In the genomic region with DNA sequence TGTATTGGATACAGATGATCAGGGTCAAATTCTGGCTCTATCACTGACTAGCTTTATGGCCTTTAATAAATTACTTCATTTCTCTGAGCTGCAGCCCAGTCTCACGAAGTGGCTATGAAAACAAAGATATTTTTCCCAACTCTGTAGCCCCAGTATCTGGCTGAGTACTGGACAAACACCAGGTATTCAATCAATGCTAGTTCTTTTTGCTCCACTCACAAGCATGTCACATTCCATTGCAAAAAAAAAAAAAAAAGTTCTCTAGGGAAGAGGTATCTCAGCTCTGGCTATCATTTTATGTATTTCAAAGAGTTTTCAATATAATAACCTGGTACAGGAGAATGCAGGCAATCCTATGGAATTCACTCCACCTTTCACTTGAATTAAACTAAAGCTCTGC, we compare ENCODE assay signal across 33 cellular contexts. TPM values are rescaled to one million over a fixed set of nuclear protein-coding genes. Genes with fewer than 3 reads are reported as not detected.
DNase-seq lines count a peak whose midpoint lies in the region; ATAC-seq, FAIRE-seq and TF ChIP-seq lines count a peak whose summit lies in the region.
"Had no signal": no experiment of that assay in that cellular context is flagged by ENCODE, and none has a peak within 500 bp of the region (broad histone marks: within the 10 kb centered on the region; RNA-seq: fewer than 3 reads in every experiment).

No MANE protein-coding gene starts in this region.

- H3K4me3 ChIP-seq in HepG2 (replicated peaks in 1 of 3; ENCODE audit: insufficient read depth in 1 of 3, low read depth in 2 of 3, low read length in 3 of 3) (no peak overlapping the region), right lobe of liver (no peak overlapping the region), ovary (no peak overlapping the region), H7 (ENCODE audit: insufficient read depth, low read depth, low read length) (no peak overlapping the region)
- H3K4me3 ChIP-seq: prostate gland, thoracic aorta, uterus had no signal

- H2AFZ ChIP-seq in HepG2 (ENCODE audit: low read length), result no peak overlapping the region

- H3K4me2 ChIP-seq in HepG2 (ENCODE audit: low read depth, low read length), result peak overlapping the region; percentile 85

- no peak overlapping the region for H3K9ac ChIP-seq in HepG2 (ENCODE audit: insufficient read depth, low read depth, low read length)

- POLR2A ChIA-PET in HepG2 (lab: Yijun Ruan, JAX), result interaction anchor here (1.1 kb wide), 1 partner anchor 78 kb away, joined by 3 read pairs; no protein-coding TSS in a partner anchor
- POLR2A ChIA-PET in naive thymus-derived CD8-positive, alpha-beta T cell (lab: Charles Lee), result no interaction called here

- H4K20me1 ChIP-seq in HepG2 (ENCODE audit: insufficient read depth, low read length), result peaks cover 64% of the 10 kb centered on the region

- no peaks in the 10 kb centered on the region for H3K9me3 Mint-ChIP-seq in activated T-helper 1 cell treated with anti-CD3 and anti-CD28 coated beads, Interleukin-12 subunit alpha, Interleukin-12 subunit beta, Interleukin-2, Interleukin-4 antibody, amounts not matched to agents 30 ng/mL and 10 ng/mL and 1 ng/mL, durations not matched to agents 14 hours and 24 hours and 36 hours
- no peaks in the 10 kb centered on the region for H3K9me3 Mint-ChIP-seq in naive thymus-derived CD8-positive, alpha-beta T cell
- H3K9me3 Mint-ChIP-seq in stimulated activated naive B cell treated with anti-CD40 and anti-IgM and Interleukin-4, amounts not matched to agents 10 μg/mL and 1 μg/mL and 100 μg/mL, for 72 hours, result no peaks in the 10 kb centered on the region
- H3K9me3 Mint-ChIP-seq: activated T-cell treated with anti-CD3 and anti-CD28 coated beads, Interleukin-2, amount 50 U/mL, for 72 hours; mesothelial cell of epicardium; naive B cell had no signal

- CTCF ChIA-PET in HepG2 (lab: Yijun Ruan, JAX; ENCODE audit: low intra/inter-chr PET ratio, low total read pairs), result no interaction called here

- peaks cover 4% of the 10 kb centered on the region for H3K36me3 Mint-ChIP-seq in activated T-helper 1 cell treated with anti-CD3 and anti-CD28 coated beads, Interleukin-12 subunit alpha, Interleukin-12 subunit beta, Interleukin-2, Interleukin-4 antibody, amounts not matched to agents 30 ng/mL and 10 ng/mL and 1 ng/mL, durations not matched to agents 14 hours and 24 hours and 36 hours (ENCODE audit: low read depth)
- H3K36me3 Mint-ChIP-seq in naive thymus-derived CD8-positive, alpha-beta T cell, result no peaks in the 10 kb centered on the region
- H3K36me3 Mint-ChIP-seq in stimulated activated naive B cell treated with anti-CD40 and anti-IgM and Interleukin-4, amounts not matched to agents 10 μg/mL and 1 μg/mL and 100 μg/mL, for 72 hours, result peaks cover 0 to 1% of the 10 kb centered on the region in 2 donors
- H3K36me3 Mint-ChIP-seq: mesothelial cell of epicardium, naive B cell had no signal

- peaks cover 8% of the 10 kb centered on the region for H3K27me3 Mint-ChIP-seq in activated T-helper 1 cell treated with anti-CD3 and anti-CD28 coated beads, Interleukin-12 subunit alpha, Interleukin-12 subunit beta, Interleukin-2, Interleukin-4 antibody, amounts not matched to agents 30 ng/mL and 10 ng/mL and 1 ng/mL, durations not matched to agents 14 hours and 24 hours and 36 hours (ENCODE audit: insufficient read depth)
- H3K27me3 Mint-ChIP-seq in naive thymus-derived CD8-positive, alpha-beta T cell, result no peaks in the 10 kb centered on the region
- H3K27me3 Mint-ChIP-seq in stimulated activated naive B cell treated with anti-CD40 and anti-IgM and Interleukin-4, amounts not matched to agents 10 μg/mL and 1 μg/mL and 100 μg/mL, for 72 hours, result no peaks in the 10 kb centered on the region
- H3K27me3 Mint-ChIP-seq: naive B cell had no signal

- in situ Hi-C loops in HepG2 (cut with HindIII; ENCODE audit: extremely low pct_ligation_motif_present, low pct_unique_long_range_greater_than_20kb), result no loop called here

- no peak overlapping the region for H3K27ac Mint-ChIP-seq in activated T-helper 1 cell treated with anti-CD3 and anti-CD28 coated beads, Interleukin-12 subunit alpha, Interleukin-12 subunit beta, Interleukin-2, Interleukin-4 antibody, amounts not matched to agents 30 ng/mL and 10 ng/mL and 1 ng/mL, durations not matched to agents 14 hours and 24 hours and 36 hours
- H3K27ac Mint-ChIP-seq in naive thymus-derived CD8-positive, alpha-beta T cell, result peak overlapping the region in 1 of 10 donors; percentile 35
- no peak overlapping the region for H3K27ac Mint-ChIP-seq in stimulated activated naive B cell treated with anti-CD40 and anti-IgM and Interleukin-4, amounts not matched to agents 10 μg/mL and 1 μg/mL and 100 μg/mL, for 72 hours
- H3K27ac Mint-ChIP-seq: activated CD8-positive, alpha-beta memory T cell treated with anti-CD3 and anti-CD28 coated beads, Interleukin-2, amount 10 ng/mL, durations not matched to agents 7 days and 5 days; activated T-cell treated with anti-CD3 and anti-CD28 coated beads, Interleukin-2, amount 50 U/mL, for 72 hours; naive B cell had no signal

- H3K79me2 ChIP-seq in HepG2 (ENCODE audit: insufficient read depth, low read length), result peaks cover 73% of the 10 kb centered on the region

- TF ChIP-seq POLR2A in HepG2 (IDR thresholded peaks at IDR 0.05; ENCODE audit: insufficient read depth in 1 of 2, low read depth in 2 of 2, low read length in 2 of 2) (no peak), right lobe of liver (IDR thresholded peaks at IDR 0.05) (no peak), ovary (IDR thresholded peaks at IDR 0.05) (no peak)

- TF ChIP-seq RAD21 in HepG2 (CRISPR knock-in tag; IDR thresholded peaks at IDR 0.05), result no peak

- H3K36me3 ChIP-seq in HepG2 (replicated peaks in 1 of 2; ENCODE audit: control insufficient read depth in 1 of 2, insufficient read depth in 2 of 2, low read length in 2 of 2) (peaks cover 1 to 3% of the 10 kb centered on the region in 2 experiments; a peak in 2 of 5 replicates), right lobe of liver (no peaks in the 10 kb centered on the region), ovary (no peaks in the 10 kb centered on the region), H7 (replicated peaks; ENCODE audit: control insufficient read depth, insufficient read depth, low read length) (no peaks in the 10 kb centered on the region)
- H3K36me3 ChIP-seq: prostate gland, thoracic aorta, uterus had no signal

- peak overlapping the region; percentile 2 for H3K27ac ChIP-seq in HepG2 (ENCODE audit: extremely low read length, insufficient read depth, low read length)
- no peak overlapping the region for H3K27ac ChIP-seq in right lobe of liver
- no peak overlapping the region for H3K27ac ChIP-seq in ovary
- H3K27ac ChIP-seq: dorsolateral prefrontal cortex, prostate gland, thoracic aorta, uterus had no signal

- TF ChIP-seq EP300 in HepG2 (IDR thresholded peaks at IDR 0.05; ENCODE audit: low read depth in 2 of 2, low read length in 2 of 2), result no peak
- no peak for TF ChIP-seq EP300 in HepG2 (CRISPR knock-in tag; IDR thresholded peaks at IDR 0.05; ENCODE audit: borderline replicate concordance)
- TF ChIP-seq EP300 in ovary (IDR thresholded peaks at IDR 0.05), result no peak

- 32% methylated on average over 1 of the region's 1 CpG for WGBS in HepG2 (ENCODE audit: low lambda C conversion rate)
- WGBS in right lobe of liver (ENCODE audit: insufficient coverage, low coverage, low lambda C conversion rate, missing lambda C conversion rate), result 30% methylated on average over 1 of the region's 1 CpG
- WGBS in ovary, 3 donors, result 16 to 21% (median 16%) methylated on average over 1 of the region's 1 CpG

- no peaks in the 10 kb centered on the region for H3K9me3 ChIP-seq in HepG2 (ENCODE audit: low read length)
- no peaks in the 10 kb centered on the region for H3K9me3 ChIP-seq in right lobe of liver
- no peaks in the 10 kb centered on the region for H3K9me3 ChIP-seq in ovary
- H3K9me3 ChIP-seq: prostate gland, thoracic aorta, uterus had no signal

- DNase-seq in HepG2 (ENCODE audit: low spot score), result peak; percentile 56
- DNase-seq in right lobe of liver, result no peak
- DNase-seq in activated T-helper 1 cell treated with anti-CD3 and anti-CD28 coated beads, Interleukin-12 subunit alpha, Interleukin-12 subunit beta, Interleukin-2, Interleukin-4 antibody, amounts not matched to agents 30 ng/mL and 10 ng/mL and 1 ng/mL, durations not matched to agents 14 hours and 24 hours and 36 hours (ENCODE audit: low spot score), result no peak
- DNase-seq in naive thymus-derived CD8-positive, alpha-beta T cell, result no peak
- no peak for DNase-seq in ovary
- DNase-seq in H7, result no peak
- no peak for DNase-seq in stimulated activated naive B cell treated with anti-CD40 and anti-IgM and Interleukin-4, amounts not matched to agents 10 μg/mL and 1 μg/mL and 100 μg/mL, for 72 hours
- DNase-seq: activated CD4-positive, CD25-positive, alpha-beta regulatory T cell; activated CD8-positive, alpha-beta memory T cell treated with anti-CD3 and anti-CD28 coated beads, Interleukin-2, amount 10 ng/mL, durations not matched to agents 7 days and 5 days; activated naive CD4-positive, alpha-beta T cell treated with anti-CD3 and anti-CD28 coated beads, Interleukin-2, amount 50 U/mL, for 16 hours; activated T-cell treated with anti-CD3 and anti-CD28 coated beads, Interleukin-2, amount 50 U/mL, for 72 hours; COR-L47; DMS79; dorsolateral prefrontal cortex; left ventricle myocardium superior; MM.1S; naive B cell; NCI-H2029 treated with DMSO at 0.1 percent for 48 hours; NCI-H2227 treated with DMSO at 0.1 percent for 48 hours; NCI-H526 treated with DMSO at 0.1 percent for 48 hours; SHP77; stimulated activated CD4-positive, alpha-beta T cell treated with anti-CD3 and anti-CD28 coated beads, Interleukin-15, amount 100 ng/mL, for 24 hours; stimulated activated naive CD4-positive, alpha-beta T cell treated with Interleukin-2 at 50 U/mL for 16 hours; uterus had no signal

- H3K4me1 ChIP-seq in HepG2 (ENCODE audit: insufficient read depth, low read length) (peaks cover 47% of the 10 kb centered on the region), right lobe of liver (peaks cover 0 to 30% (median 14%) of the 10 kb centered on the region in 4 donors), ovary (ENCODE audit: insufficient read depth) (peaks cover 6% of the 10 kb centered on the region)

- intact Hi-C loops in HepG2 (cut with micrococcal nuclease; ENCODE audit: unreplicated experiment), result loop anchor here (5.0 kb wide), 2 partner anchors 38 to 148 kb away; no protein-coding TSS in a partner anchor
- intact Hi-C loops in right lobe of liver (cut with DNase I), result no loop called here
- intact Hi-C loops in activated T-helper 1 cell treated with anti-CD3 and anti-CD28 coated beads, Interleukin-12 subunit alpha, Interleukin-12 subunit beta, Interleukin-2, Interleukin-4 antibody, amounts not matched to agents 30 ng/mL and 10 ng/mL and 1 ng/mL, durations not matched to agents 14 hours and 24 hours and 36 hours (cut with micrococcal nuclease), result no loop called here
- intact Hi-C loops in ovary (cut with DNase I), result loop anchor here in 1 of 4 donors (5.0 kb wide), 1 partner anchor 88 kb away; no protein-coding TSS in a partner anchor

- TF ChIP-seq CTCF in HepG2 (CRISPR knock-in tag; IDR thresholded peaks at IDR 0.05) (no peak), right lobe of liver (IDR thresholded peaks at IDR 0.05) (no peak), ovary (IDR thresholded peaks at IDR 0.05) (no peak)

- peak overlapping the region; percentile 60 for H3K4me3 Mint-ChIP-seq in activated T-helper 1 cell treated with anti-CD3 and anti-CD28 coated beads, Interleukin-12 subunit alpha, Interleukin-12 subunit beta, Interleukin-2, Interleukin-4 antibody, amounts not matched to agents 30 ng/mL and 10 ng/mL and 1 ng/mL, durations not matched to agents 14 hours and 24 hours and 36 hours
- H3K4me3 Mint-ChIP-seq in naive thymus-derived CD8-positive, alpha-beta T cell, result peak overlapping the region in 6 of 10 donors; percentile 12 to 94 (median 52)
- no peak overlapping the region for H3K4me3 Mint-ChIP-seq in stimulated activated naive B cell treated with anti-CD40 and anti-IgM and Interleukin-4, amounts not matched to agents 10 μg/mL and 1 μg/mL and 100 μg/mL, for 72 hours
- H3K4me3 Mint-ChIP-seq: activated CD8-positive, alpha-beta memory T cell treated with anti-CD3 and anti-CD28 coated beads, Interleukin-2, amount 10 ng/mL, durations not matched to agents 7 days and 5 days; mesothelial cell of epicardium had no signal

- no peak for FAIRE-seq in HepG2 (lab: Jason Lieb, UNC)
- FAIRE-seq: A204.1, endothelial cell of umbilical vein, H54, islet of Langerhans had no signal

- H3K27me3 ChIP-seq in HepG2 (ENCODE audit: control insufficient read depth in 1 of 2, insufficient read depth in 2 of 2, low read length in 2 of 2), result no peaks in the 10 kb centered on the region
- no peaks in the 10 kb centered on the region for H3K27me3 ChIP-seq in right lobe of liver
- no peaks in the 10 kb centered on the region for H3K27me3 ChIP-seq in ovary
- H3K27me3 ChIP-seq in H7 (ENCODE audit: control insufficient read depth, insufficient read depth, low read length), result no peaks in the 10 kb centered on the region; the same call in 1 of the 2 replicates
- H3K27me3 ChIP-seq: dorsolateral prefrontal cortex, uterus had no signal

- peaks cover 46% of the 10 kb centered on the region for H3K4me1 Mint-ChIP-seq in activated T-helper 1 cell treated with anti-CD3 and anti-CD28 coated beads, Interleukin-12 subunit alpha, Interleukin-12 subunit beta, Interleukin-2, Interleukin-4 antibody, amounts not matched to agents 30 ng/mL and 10 ng/mL and 1 ng/mL, durations not matched to agents 14 hours and 24 hours and 36 hours (ENCODE audit: low read depth)
- H3K4me1 Mint-ChIP-seq in naive thymus-derived CD8-positive, alpha-beta T cell, result peaks cover 21 to 69% (median 63%) of the 10 kb centered on the region in 4 donors
- peaks cover 32 to 53% of the 10 kb centered on the region in 2 donors for H3K4me1 Mint-ChIP-seq in stimulated activated naive B cell treated with anti-CD40 and anti-IgM and Interleukin-4, amounts not matched to agents 10 μg/mL and 1 μg/mL and 100 μg/mL, for 72 hours

- no peak for ATAC-seq in HepG2
- no peak for ATAC-seq in right lobe of liver
- ATAC-seq in naive thymus-derived CD8-positive, alpha-beta T cell, result no peak
- ATAC-seq in GM21423 (IDR thresholded peaks at IDR 0.05; ENCODE audit: unreplicated experiment), result no peak
- ATAC-seq in stimulated activated naive B cell treated with anti-CD40 and anti-IgM and Interleukin-4, amounts not matched to agents 10 μg/mL and 1 μg/mL and 100 μg/mL, for 72 hours (replicated peaks), result no peak
- ATAC-seq: activated CD8-positive, alpha-beta memory T cell treated with anti-CD3 and anti-CD28 coated beads, Interleukin-2, amount 10 ng/mL, durations not matched to agents 7 days and 5 days; activated T-cell treated with anti-CD3 and anti-CD28 coated beads, Interleukin-2, amount 50 U/mL, for 72 hours; left ventricle myocardium superior; Panc1 had no signal

- BruUV-seq in HepG2 (replicated peaks; lab: Mats Ljungman, UMichigan), result no TSS peak

RNA-seq across cellular contexts. Expression of a gene that starts 3.1 kb away (rescaled TPM):
- 33.9 and 52.0 TPM in 2 replicates for total RNA-seq in HepG2 (2016; rRNA removed; fragmentation: Illumina TruSeq; extraction: Trizol)
- 383 and 424 TPM in 2 replicates for total RNA-seq in HepG2 (2016; cell fraction: cytosol; rRNA removed; fragmentation: Illumina TruSeq; extraction: Trizol; ENCODE audit: low read depth)
- 30.5 and 56.1 TPM in 2 replicates for total RNA-seq in HepG2 (2016; cell fraction: insoluble cytoplasmic fraction; rRNA removed; fragmentation: Illumina TruSeq; extraction: Trizol)
- 103 and 120 TPM in 2 replicates for total RNA-seq in HepG2 (2016; cell fraction: membrane; rRNA removed; fragmentation: Illumina TruSeq; extraction: Trizol)
- total RNA-seq in HepG2 (2016; cell fraction: nucleus; rRNA removed; fragmentation: Illumina TruSeq; extraction: Trizol), result 105 and 132 TPM in 2 replicates
- 14.0 and 14.4 TPM in 2 replicates for polyA plus RNA-seq in HepG2 (2011; rRNA removed)
- polyA plus RNA-seq in HepG2 (2011; cell fraction: cytosol; rRNA removed), result 6.8 and 8.2 TPM in 2 replicates
- 66.8 and 70.6 TPM in 2 replicates for polyA plus RNA-seq in HepG2 (2011; cell fraction: nucleus; rRNA removed)
- 21.8 and 27.4 TPM in 2 replicates for polyA plus RNA-seq in HepG2 (2012)
- 0.45 and 0.47 TPM in 2 replicates for polyA plus RNA-seq in HepG2 (2016; cell fraction: cytosol; fragmentation: Illumina TruSeq; extraction: Trizol; ENCODE audit: low read depth)
- 8.5 and 8.8 TPM in 2 replicates for polyA plus RNA-seq in HepG2 (2016; cell fraction: insoluble cytoplasmic fraction; fragmentation: Illumina TruSeq; extraction: Trizol; ENCODE audit: low read depth)
- polyA plus RNA-seq in HepG2 (2016; cell fraction: membrane; fragmentation: Illumina TruSeq; extraction: Trizol; ENCODE audit: low read depth), result 0.95 and 1.2 TPM in 2 replicates
- polyA plus RNA-seq in HepG2 (2016; cell fraction: nucleus; fragmentation: Illumina TruSeq; extraction: Trizol; ENCODE audit: insufficient read depth, low read depth), result 53.6 and 57.4 TPM in 2 replicates
- 24.1 and 40.6 TPM in 2 replicates for polyA minus RNA-seq in HepG2 (2011; rRNA and poly(A)+ RNA removed; ENCODE audit: low replicate concordance)
- polyA minus RNA-seq in HepG2 (2011; cell fraction: cytosol; rRNA and poly(A)+ RNA removed), result 16.1 and 19.3 TPM in 2 replicates
- 257 and 299 TPM in 2 replicates for polyA minus RNA-seq in HepG2 (2011; cell fraction: nucleus; rRNA and poly(A)+ RNA removed)
- total RNA-seq in right lobe of liver, result 10 to 100 TPM in 5 of 6 experiments, 1 to 10 TPM in 1; 9.3 to 24.1 (median 16.6) TPM
- total RNA-seq in activated T-helper 1 cell treated with anti-CD3 and anti-CD28 coated beads, Interleukin-12 subunit alpha, Interleukin-12 subunit beta, Interleukin-2, Interleukin-4 antibody, amounts not matched to agents 30 ng/mL and 10 ng/mL and 1 ng/mL, durations not matched to agents 14 hours and 24 hours and 36 hours, result 34.3 and 36.8 TPM in 2 replicates
- total RNA-seq in naive thymus-derived CD8-positive, alpha-beta T cell, result 10 to 100 TPM; 92.0 to 96.1 TPM
- 10 to 100 TPM; 44.3 to 57.4 (median 56.3) TPM for polyA plus RNA-seq in naive thymus-derived CD8-positive, alpha-beta T cell
- 10 to 100 TPM; 35.8 to 82.4 (median 60.5) TPM for total RNA-seq in ovary
- 10 to 100 TPM; 12.1 to 27.7 TPM for polyA plus RNA-seq in ovary
- total RNA-seq in H7 (2014; rRNA removed; shearing (Covaris generic)), result 19.7 and 30.2 TPM in 2 replicates

Comparison
In these comparisons a context has a peak if more than half of its experiments do, and no peak if none do; other contexts are left out.
1. H3K4me3 Mint-ChIP-seq: peak in activated T-helper 1 cell treated with anti-CD3 and anti-CD28 coated beads, Interleukin-12 subunit alpha, Interleukin-12 subunit beta, Interleukin-2, Interleukin-4 antibody, amounts not matched to agents 30 ng/mL and 10 ng/mL and 1 ng/mL, durations not matched to agents 14 hours and 24 hours and 36 hours (single experiment) and naive thymus-derived CD8-positive, alpha-beta T cell (6 of 10); none in stimulated activated naive B cell treated with anti-CD40 and anti-IgM and Interleukin-4, amounts not matched to agents 10 μg/mL and 1 μg/mL and 100 μg/mL, for 72 hours (0 of 2).